29 cellular contexts compared by ENCODE assay signal in the genomic region with DNA sequence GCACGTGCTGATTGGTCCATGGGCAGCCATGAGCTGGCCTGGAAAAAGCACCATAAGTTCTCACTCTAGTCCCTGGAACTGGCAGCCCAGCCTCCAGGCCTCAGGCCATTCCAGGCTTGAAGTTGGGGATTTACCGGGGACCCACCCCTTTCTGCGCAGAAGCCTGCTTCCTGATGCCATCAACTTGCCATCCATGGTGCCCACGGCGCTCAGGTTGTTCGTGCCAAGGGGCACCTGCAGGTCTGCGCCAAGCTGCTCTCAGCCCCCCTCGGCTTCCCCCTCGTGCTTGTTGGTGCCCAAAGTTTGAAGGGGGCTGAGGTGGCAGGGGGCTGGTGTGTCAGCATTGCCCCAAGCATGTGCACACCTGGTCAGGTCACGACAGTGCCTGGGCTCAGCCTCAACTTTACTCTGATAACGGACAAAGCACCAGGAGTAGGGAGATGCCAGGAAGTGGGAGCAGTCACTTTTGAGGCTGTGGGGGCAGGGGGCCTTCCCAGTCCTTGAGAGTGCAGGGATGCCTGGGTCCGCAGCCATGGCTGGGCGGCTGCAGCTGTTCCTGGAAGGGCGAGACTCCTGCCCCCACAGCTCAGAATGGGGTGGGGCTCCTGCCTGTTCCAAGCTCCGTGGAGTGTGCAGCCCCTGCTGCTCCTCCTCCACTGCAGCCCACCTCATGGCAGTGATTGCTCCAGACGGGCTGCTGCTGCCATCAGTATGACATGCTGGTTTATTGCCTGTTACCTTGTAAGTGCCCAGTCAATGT.
"Had no signal": no experiment of that assay in that cellular context is flagged by ENCODE, and none has a peak within 500 bp of the region (broad histone marks: within the 10 kb centered on the region; RNA-seq: fewer than 3 reads in every experiment).

No MANE protein-coding gene starts in this region.

- H3K9ac ChIP-seq: neural progenitor cell had no signal

- H3K4me3 ChIP-seq: esophagus squamous epithelium, heart right ventricle, lung, neural progenitor cell, prostate gland, right atrium auricular region, sigmoid colon, skin epidermis, thoracic aorta, tibial nerve, upper lobe of left lung, uterus had no signal

- H3K4me1 ChIP-seq: esophagus squamous epithelium, prostate gland, right atrium auricular region, upper lobe of left lung, uterus had no signal

- H3K27me3 ChIP-seq: esophagus squamous epithelium, heart right ventricle, neural progenitor cell, right atrium auricular region, sigmoid colon, tibial nerve, upper lobe of left lung, uterus had no signal

- H3K9me3 Mint-ChIP-seq: effector memory CD8-positive, alpha-beta T cell; memory B cell; nephron; neural progenitor cell; stimulated activated naive B cell treated with anti-CD40 and anti-IgM and Interleukin-4, amounts not matched to agents 10 μg/mL and 1 μg/mL and 100 μg/mL, for 72 hours; stimulated activated naive CD8-positive, alpha-beta T cell treated with anti-CD3 and anti-CD28 coated beads, Interleukin-15, Interleukin-2, amounts not matched to agents 100 ng/mL and 50 ng/mL, for 24 hours had no signal

- H3K27me3 Mint-ChIP-seq: effector memory CD8-positive, alpha-beta T cell; memory B cell; naive B cell; stimulated activated naive B cell treated with anti-CD40 and anti-IgM and Interleukin-4, amounts not matched to agents 10 μg/mL and 1 μg/mL and 100 μg/mL, for 72 hours; stimulated activated naive CD8-positive, alpha-beta T cell treated with anti-CD3 and anti-CD28 coated beads, Interleukin-15, Interleukin-2, amounts not matched to agents 100 ng/mL and 50 ng/mL, for 24 hours had no signal

- H3K36me3 ChIP-seq: uterus had no signal

- H3K4me1 Mint-ChIP-seq: memory B cell; naive B cell; nephron; neural progenitor cell; stimulated activated naive B cell treated with anti-CD40 and anti-IgM and Interleukin-4, amounts not matched to agents 10 μg/mL and 1 μg/mL and 100 μg/mL, for 72 hours had no signal

- H3K4me3 Mint-ChIP-seq: effector memory CD8-positive, alpha-beta T cell; memory B cell; naive B cell; nephron; neural progenitor cell; stimulated activated naive B cell treated with anti-CD40 and anti-IgM and Interleukin-4, amounts not matched to agents 10 μg/mL and 1 μg/mL and 100 μg/mL, for 72 hours; stimulated activated naive CD8-positive, alpha-beta T cell treated with anti-CD3 and anti-CD28 coated beads, Interleukin-15, Interleukin-2, amounts not matched to agents 100 ng/mL and 50 ng/mL, for 24 hours had no signal

- H3K27ac ChIP-seq: esophagus squamous epithelium, heart right ventricle, neural progenitor cell, prostate gland, right atrium auricular region, skin epidermis, thoracic aorta, tibial nerve, upper lobe of left lung, uterus had no signal

- H3K27ac Mint-ChIP-seq: effector memory CD8-positive, alpha-beta T cell; memory B cell; nephron; neural progenitor cell; stimulated activated naive CD8-positive, alpha-beta T cell treated with anti-CD3 and anti-CD28 coated beads, Interleukin-15, Interleukin-2, amounts not matched to agents 100 ng/mL and 50 ng/mL, for 24 hours had no signal

- DNase-seq: cortex of kidney; effector memory CD8-positive, alpha-beta T cell; erythroblast; esophagus squamous epithelium; foreskin melanocyte; glutamatergic neuron; heart right ventricle; hippocampal formation; kidney glomerular epithelial cell; naive B cell; nucleus accumbens; sigmoid colon; stimulated activated CD4-positive, alpha-beta T cell treated with anti-CD3 and anti-CD28 coated beads, Interleukin-15, amount 100 ng/mL, for 24 hours; stimulated activated CD4-positive, alpha-beta T cell treated with anti-CD3 and anti-CD28 coated beads, Interleukin-2, amount 100 ng/mL, for 48 hours; stimulated activated naive B cell treated with anti-CD40 and anti-IgM and Interleukin-4, amounts not matched to agents 10 μg/mL and 1 μg/mL and 100 μg/mL, for 72 hours; uterus had no signal

- H3K9me3 ChIP-seq: esophagus squamous epithelium, heart right ventricle, prostate gland, right atrium auricular region, sigmoid colon, thoracic aorta, tibial nerve, upper lobe of left lung, uterus had no signal

- ATAC-seq: effector memory CD8-positive, alpha-beta T cell; stimulated activated naive B cell treated with anti-CD40 and anti-IgM and Interleukin-4, amounts not matched to agents 10 μg/mL and 1 μg/mL and 100 μg/mL, for 72 hours had no signal

- H2AFZ ChIP-seq: neural progenitor cell had no signal

- FAIRE-seq: endometrium, islet of Langerhans had no signal

- H3K4me2 ChIP-seq: neural progenitor cell had no signal
